In the genomic region with DNA sequence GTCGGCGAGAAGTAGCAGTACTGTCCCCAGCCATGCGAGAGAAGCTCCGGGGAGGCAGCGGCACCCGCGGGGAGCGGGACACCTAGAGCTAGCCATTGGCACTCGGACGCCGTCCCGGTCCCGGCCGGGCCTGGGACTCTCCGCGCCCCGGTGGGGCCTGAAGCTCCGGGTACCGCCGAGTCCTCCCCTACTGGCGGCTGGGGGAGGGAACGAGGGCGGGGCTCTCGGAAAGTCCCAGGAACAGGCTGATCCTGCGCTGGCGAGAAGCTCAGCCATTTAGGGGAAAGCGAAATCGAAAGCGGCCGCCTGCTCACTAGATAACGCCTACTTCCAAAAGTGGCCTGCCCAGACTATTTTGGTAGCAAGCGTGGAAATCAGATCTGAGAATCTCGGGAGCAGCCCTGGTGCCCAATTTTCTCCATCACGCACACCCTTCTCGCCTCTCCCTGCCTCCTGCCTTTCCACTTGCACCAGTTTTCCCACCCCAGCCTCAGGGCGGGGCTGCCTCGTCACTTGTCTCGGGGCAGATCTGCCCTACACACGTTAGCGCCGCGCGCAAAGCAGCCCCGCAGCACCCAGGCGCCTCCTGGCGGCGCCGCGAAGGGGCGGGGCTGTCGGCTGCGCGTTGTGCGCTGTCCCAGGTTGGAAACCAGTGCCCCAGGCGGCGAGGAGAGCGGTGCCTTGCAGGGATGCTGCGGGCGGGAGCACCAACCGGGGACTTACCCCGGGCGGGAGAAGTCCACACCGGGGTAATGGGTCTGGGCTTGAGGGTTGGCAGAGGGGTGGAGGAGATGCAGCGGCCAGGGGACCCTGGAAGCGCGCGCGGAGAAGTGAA, we compare ENCODE assay signal across 1 cellular context.
TF ChIP-seq lines count a peak whose summit lies in the region.

A gene (plus strand): TSS at position 652 of the 835 bp plus-strand sequence. CDS start 38 bp downstream, at position 690.
A gene with protein sequence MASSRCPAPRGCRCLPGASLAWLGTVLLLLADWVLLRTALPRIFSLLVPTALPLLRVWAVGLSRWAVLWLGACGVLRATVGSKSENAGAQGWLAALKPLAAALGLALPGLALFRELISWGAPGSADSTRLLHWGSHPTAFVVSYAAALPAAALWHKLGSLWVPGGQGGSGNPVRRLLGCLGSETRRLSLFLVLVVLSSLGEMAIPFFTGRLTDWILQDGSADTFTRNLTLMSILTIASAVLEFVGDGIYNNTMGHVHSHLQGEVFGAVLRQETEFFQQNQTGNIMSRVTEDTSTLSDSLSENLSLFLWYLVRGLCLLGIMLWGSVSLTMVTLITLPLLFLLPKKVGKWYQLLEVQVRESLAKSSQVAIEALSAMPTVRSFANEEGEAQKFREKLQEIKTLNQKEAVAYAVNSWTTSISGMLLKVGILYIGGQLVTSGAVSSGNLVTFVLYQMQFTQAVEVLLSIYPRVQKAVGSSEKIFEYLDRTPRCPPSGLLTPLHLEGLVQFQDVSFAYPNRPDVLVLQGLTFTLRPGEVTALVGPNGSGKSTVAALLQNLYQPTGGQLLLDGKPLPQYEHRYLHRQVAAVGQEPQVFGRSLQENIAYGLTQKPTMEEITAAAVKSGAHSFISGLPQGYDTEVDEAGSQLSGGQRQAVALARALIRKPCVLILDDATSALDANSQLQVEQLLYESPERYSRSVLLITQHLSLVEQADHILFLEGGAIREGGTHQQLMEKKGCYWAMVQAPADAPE (minus strand): TSS at position 164 of the 835 bp plus-strand sequence. CDS start 68 bp downstream, at position 96.

TF ChIP-seq in HEK293, 187 proteins besides CTCF, POLR2A, EP300 and RAD21 (continued from another document):
- TF ChIP-seq, protein P1, sequence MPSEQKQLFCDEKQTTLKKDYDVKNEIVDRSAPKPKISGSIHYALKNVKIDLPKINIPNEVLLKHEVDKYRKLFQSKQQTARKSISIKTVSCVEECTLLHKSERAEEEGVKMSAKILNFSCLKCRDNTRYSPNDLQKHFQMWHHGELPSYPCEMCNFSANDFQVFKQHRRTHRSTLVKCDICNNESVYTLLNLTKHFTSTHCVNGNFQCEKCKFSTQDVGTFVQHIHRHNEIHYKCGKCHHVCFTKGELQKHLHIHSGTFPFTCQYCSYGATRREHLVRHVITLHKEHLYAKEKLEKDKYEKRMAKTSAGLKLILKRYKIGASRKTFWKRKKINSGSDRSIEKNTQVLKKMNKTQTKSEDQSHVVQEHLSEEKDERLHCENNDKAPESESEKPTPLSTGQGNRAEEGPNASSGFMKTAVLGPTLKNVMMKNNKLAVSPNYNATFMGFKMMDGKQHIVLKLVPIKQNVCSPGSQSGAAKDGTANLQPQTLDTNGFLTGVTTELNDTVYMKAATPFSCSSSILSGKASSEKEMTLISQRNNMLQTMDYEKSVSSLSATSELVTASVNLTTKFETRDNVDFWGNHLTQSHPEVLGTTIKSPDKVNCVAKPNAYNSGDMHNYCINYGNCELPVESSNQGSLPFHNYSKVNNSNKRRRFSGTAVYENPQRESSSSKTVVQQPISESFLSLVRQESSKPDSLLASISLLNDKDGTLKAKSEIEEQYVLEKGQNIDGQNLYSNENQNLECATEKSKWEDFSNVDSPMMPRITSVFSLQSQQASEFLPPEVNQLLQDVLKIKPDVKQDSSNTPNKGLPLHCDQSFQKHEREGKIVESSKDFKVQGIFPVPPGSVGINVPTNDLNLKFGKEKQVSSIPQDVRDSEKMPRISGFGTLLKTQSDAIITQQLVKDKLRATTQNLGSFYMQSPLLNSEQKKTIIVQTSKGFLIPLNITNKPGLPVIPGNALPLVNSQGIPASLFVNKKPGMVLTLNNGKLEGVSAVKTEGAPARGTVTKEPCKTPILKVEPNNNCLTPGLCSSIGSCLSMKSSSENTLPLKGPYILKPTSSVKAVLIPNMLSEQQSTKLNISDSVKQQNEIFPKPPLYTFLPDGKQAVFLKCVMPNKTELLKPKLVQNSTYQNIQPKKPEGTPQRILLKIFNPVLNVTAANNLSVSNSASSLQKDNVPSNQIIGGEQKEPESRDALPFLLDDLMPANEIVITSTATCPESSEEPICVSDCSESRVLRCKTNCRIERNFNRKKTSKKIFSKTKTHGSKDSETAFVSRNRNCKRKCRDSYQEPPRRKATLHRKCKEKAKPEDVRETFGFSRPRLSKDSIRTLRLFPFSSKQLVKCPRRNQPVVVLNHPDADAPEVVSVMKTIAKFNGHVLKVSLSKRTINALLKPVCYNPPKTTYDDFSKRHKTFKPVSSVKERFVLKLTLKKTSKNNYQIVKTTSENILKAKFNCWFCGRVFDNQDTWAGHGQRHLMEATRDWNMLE (tag by site-specific recombination; conservative IDR thresholded peaks at IDR 0.05; ENCODE audit: low read depth) = no peak
- no peak for TF ChIP-seq ZNF114 (tag by site-specific recombination; IDR thresholded peaks at IDR 0.05)
- no peak for TF ChIP-seq ZNF133 (tag by site-specific recombination; IDR thresholded peaks at IDR 0.05)
- TF ChIP-seq KLF8 (tag by site-specific recombination; IDR thresholded peaks at IDR 0.05) = peak; percentile 96; the same call in 1 of the 2 replicates
TF ChIP-seq in HEK293: peak in this region for 51.
